15 cellular contexts compared by ENCODE assay signal in genomic region chr6:13729891-13730290, GRCh38.
A peak's percentile ranks its signal among the peaks of the same experiment; 100 is the strongest.
DNase-seq lines count a peak whose midpoint lies in the region; ATAC-seq and TF ChIP-seq lines count a peak whose summit lies in the region.
"Had no signal": no experiment of that assay in that cellular context is flagged by ENCODE, and none has a peak within 500 bp of the region (broad histone marks: within the 10 kb centered on the region; RNA-seq: fewer than 3 reads in every experiment).

No MANE protein-coding gene starts in this region.

- H3K4me3 ChIP-seq in brain microvascular endothelial cell (ENCODE audit: low read depth, low read length) = no peak overlapping the region
- H3K4me3 ChIP-seq: esophagus squamous epithelium had no signal

- no peaks in the 10 kb centered on the region for H3K36me3 ChIP-seq in brain microvascular endothelial cell (replicated peaks)
- H3K36me3 ChIP-seq: BE2C, esophagus squamous epithelium had no signal

- TF ChIP-seq CTCF in brain microvascular endothelial cell (IDR thresholded peaks at IDR 0.05; ENCODE audit: low read depth, low read length, missing control alignments) = no peak

- ATAC-seq in GM21381 (IDR thresholded peaks at IDR 0.05; ENCODE audit: unreplicated experiment) = no peak
- ATAC-seq: activated T-helper 17 cell treated with anti-CD3 and anti-CD28 coated beads, Interleukin-2, amount 50 U/mL, for 72 hours had no signal

- in situ Hi-C loops in brain microvascular endothelial cell (cut with HindIII; ENCODE audit: low pct_ligation_motif_present, low sequenced_read_pairs) = no loop called here

- H3K27ac ChIP-seq in brain microvascular endothelial cell = no peak overlapping the region
- H3K27ac ChIP-seq: VCaP had no signal

- peak; percentile 81 for DNase-seq in EL
- peak; percentile 79 for DNase-seq in NCI-H226
- peak; percentile 40 for DNase-seq in brain microvascular endothelial cell
- peak; percentile 7 for DNase-seq in kidney glomerular epithelial cell (lab: John Stamatoyannopoulos, UW)
- DNase-seq in NCI-H345 (lab: John Stamatoyannopoulos, UW) = no peak
- no peak for DNase-seq in activated naive CD4-positive, alpha-beta T cell treated with anti-CD3 and anti-CD28 coated beads, Interleukin-2, amount 50 U/mL, for 16 hours
- DNase-seq in NOMO-1 treated with DMSO at 0.1 percent for 48 hours (lab: John Stamatoyannopoulos, UW; ENCODE audit: unreplicated experiment) = no peak
- DNase-seq: BE2C, esophagus squamous epithelium, naive B cell, NCI-H2029, NCI-H526 had no signal

- H3K27me3 ChIP-seq in brain microvascular endothelial cell (replicated peaks) = no peaks in the 10 kb centered on the region
- H3K27me3 ChIP-seq: BE2C, esophagus squamous epithelium had no signal

Comparison
In these comparisons a context has a peak if more than half of its experiments do, and no peak if none do; other contexts are left out.
1. DNase-seq: peak in EL (single experiment), NCI-H226 (single experiment), brain microvascular endothelial cell (single experiment) and kidney glomerular epithelial cell (single experiment); none in NCI-H345 (single experiment), activated naive CD4-positive, alpha-beta T cell treated with anti-CD3 and anti-CD28 coated beads, Interleukin-2, amount 50 U/mL, for 16 hours (single experiment) and NOMO-1 treated with DMSO at 0.1 percent for 48 hours (single experiment).